In the genomic region with DNA sequence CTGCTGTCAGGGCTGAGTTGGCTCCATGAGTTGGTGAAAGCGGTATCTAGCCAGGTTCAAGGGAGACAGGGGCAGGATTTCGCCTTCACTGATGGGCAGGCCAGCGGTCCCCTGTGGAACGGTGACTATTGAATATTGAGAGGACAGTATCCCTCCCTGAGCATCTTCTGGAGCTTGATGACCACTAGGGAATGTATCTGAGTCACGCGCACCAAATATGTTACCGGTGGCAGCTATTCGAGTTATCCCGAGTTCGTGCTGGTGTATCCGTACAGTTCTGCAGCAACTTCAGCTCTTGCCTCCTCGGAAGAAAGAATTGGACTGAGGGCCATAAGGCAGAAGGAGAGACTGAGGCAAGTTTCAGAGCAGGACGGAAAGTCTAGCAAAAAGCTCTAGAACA, we compare ENCODE assay signal across 31 cellular contexts.
"Had no signal": no experiment of that assay in that cellular context is flagged by ENCODE, and none has a peak within 500 bp of the region (broad histone marks: within the 10 kb centered on the region; RNA-seq: fewer than 3 reads in every experiment).

No MANE protein-coding gene starts in this region.

- FAIRE-seq: TTC549 had no signal

- H3K27me3 ChIP-seq: ascending aorta, cardiac muscle cell, SJCRH30 had no signal

- DNase-seq: activated CD4-positive, alpha-beta memory T cell treated with anti-CD3 and anti-CD28 coated beads for 36 hours; activated CD4-positive, alpha-beta T cell treated with anti-CD3 and anti-CD28 coated beads for 36 hours; activated CD4-positive, alpha-beta T cell treated with anti-CD3 and anti-CD28 coated beads, Interleukin-2, amount 50 U/mL, for 1 hour; activated gamma-delta T cell; activated naive CD4-positive, alpha-beta T cell treated with Interleukin-2 at 50 U/mL for 16 hours; activated naive CD8-positive, alpha-beta T cell treated with anti-CD3 and anti-CD28 coated beads, Interleukin-2, amount 10 ng/mL, durations not matched to agents 7 days and 5 days; activated T-cell treated with anti-CD3 and anti-CD28 coated beads, Interleukin-2, amount 50 U/mL, for 1 hour; activated T-cell treated with anti-CD3 and anti-CD28 coated beads, Interleukin-2, amount 50 U/mL, for 72 hours; amygdala; Karpas-422; NCI-H1105 treated with DMSO at 0.1 percent for 48 hours; NCI-H1436; NCI-H1694; NCI-H1930; NCI-H2081 treated with DMSO at 0.1 percent for 48 hours; NCI-H345; NCI-H524 treated with DMSO at 0.1 percent for 48 hours; SHP77; SJCRH30 had no signal

- H3K9me3 Mint-ChIP-seq: activated CD4-positive, alpha-beta memory T cell treated with anti-CD3 and anti-CD28 coated beads for 36 hours; activated naive CD4-positive, alpha-beta T cell treated with anti-CD3 and anti-CD28 coated beads, Interleukin-2, amount 50 U/mL, for 24 hours; activated naive CD8-positive, alpha-beta T cell treated with anti-CD3 and anti-CD28 coated beads, Interleukin-2, amount 10 ng/mL, durations not matched to agents 7 days and 5 days; activated T-cell treated with anti-CD3 and anti-CD28 coated beads, Interleukin-2, amount 50 U/mL, for 72 hours; activated T-helper 17 cell treated with anti-CD3 and anti-CD28 coated beads, Interleukin-2, amount 50 U/mL, for 72 hours; central memory CD8-positive, alpha-beta T cell; T-helper 1 cell treated with Interleukin-12 subunit alpha and Interleukin-12 subunit beta and Interleukin-4 antibody, amounts not matched to agents 30 μg/mL and 1 μg/mL, for 36 hours; T-helper 2 cell treated with Interferon-gamma antibody and Interleukin-4, amounts not matched to agents 5 μg/mL and 100 μg/mL, for 36 hours; WTC11 had no signal

- H3K4me3 ChIP-seq: ascending aorta, cardiac muscle cell, SJCRH30, SK-N-MC had no signal

- H3K27ac ChIP-seq: ascending aorta, cardiac muscle cell, SK-N-MC had no signal

- H3K4me3 Mint-ChIP-seq: activated CD4-positive, alpha-beta memory T cell treated with anti-CD3 and anti-CD28 coated beads for 36 hours; activated CD4-positive, alpha-beta T cell treated with anti-CD3 and anti-CD28 coated beads for 36 hours; activated naive CD4-positive, alpha-beta T cell treated with anti-CD3 and anti-CD28 coated beads, Interleukin-2, amount 50 U/mL, for 24 hours; activated naive CD8-positive, alpha-beta T cell treated with anti-CD3 and anti-CD28 coated beads, Interleukin-2, amount 10 ng/mL, durations not matched to agents 7 days and 5 days; activated T-cell treated with anti-CD3 and anti-CD28 coated beads, Interleukin-2, amount 50 U/mL, for 72 hours; activated T-helper 17 cell treated with anti-CD3 and anti-CD28 coated beads, Interleukin-2, amount 50 U/mL, for 72 hours; central memory CD8-positive, alpha-beta T cell; T-helper 1 cell treated with Interleukin-12 subunit alpha and Interleukin-12 subunit beta and Interleukin-4 antibody, amounts not matched to agents 30 μg/mL and 1 μg/mL, for 36 hours; T-helper 2 cell treated with Interferon-gamma antibody and Interleukin-4, amounts not matched to agents 5 μg/mL and 100 μg/mL, for 36 hours; WTC11 had no signal

- H3K4me1 Mint-ChIP-seq: WTC11 had no signal

- H3K27me3 Mint-ChIP-seq: activated CD4-positive, alpha-beta memory T cell treated with anti-CD3 and anti-CD28 coated beads for 36 hours; activated CD4-positive, alpha-beta T cell treated with anti-CD3 and anti-CD28 coated beads for 36 hours; activated naive CD4-positive, alpha-beta T cell treated with anti-CD3 and anti-CD28 coated beads, Interleukin-2, amount 50 U/mL, for 24 hours; activated naive CD8-positive, alpha-beta T cell treated with anti-CD3 and anti-CD28 coated beads, Interleukin-2, amount 10 ng/mL, durations not matched to agents 7 days and 5 days; activated T-helper 17 cell treated with anti-CD3 and anti-CD28 coated beads, Interleukin-2, amount 50 U/mL, for 72 hours; central memory CD8-positive, alpha-beta T cell had no signal

- H3K9me3 ChIP-seq: ascending aorta, SJCRH30 had no signal

- ATAC-seq: activated CD4-positive, alpha-beta T cell treated with anti-CD3 and anti-CD28 coated beads for 36 hours; activated CD4-positive, CD25-positive, alpha-beta regulatory T cell treated with anti-CD3 and anti-CD28 coated beads, Interleukin-2, amount 50 U/mL, for 24 hours; activated T-cell treated with anti-CD3 and anti-CD28 coated beads, Interleukin-2, amount 50 U/mL, for 72 hours; activated T-helper 17 cell treated with anti-CD3 and anti-CD28 coated beads, Interleukin-2, amount 50 U/mL, for 72 hours; Panc1; WTC11 had no signal

- H3K27ac Mint-ChIP-seq: activated CD4-positive, alpha-beta memory T cell treated with anti-CD3 and anti-CD28 coated beads for 36 hours; activated CD4-positive, alpha-beta T cell treated with anti-CD3 and anti-CD28 coated beads for 36 hours; activated naive CD4-positive, alpha-beta T cell treated with anti-CD3 and anti-CD28 coated beads, Interleukin-2, amount 50 U/mL, for 24 hours; activated naive CD8-positive, alpha-beta T cell treated with anti-CD3 and anti-CD28 coated beads, Interleukin-2, amount 10 ng/mL, durations not matched to agents 7 days and 5 days; activated T-cell treated with anti-CD3 and anti-CD28 coated beads, Interleukin-2, amount 50 U/mL, for 72 hours; activated T-helper 17 cell treated with anti-CD3 and anti-CD28 coated beads, Interleukin-2, amount 50 U/mL, for 72 hours; T-helper 1 cell treated with Interleukin-12 subunit alpha and Interleukin-12 subunit beta and Interleukin-4 antibody, amounts not matched to agents 30 μg/mL and 1 μg/mL, for 36 hours; T-helper 2 cell treated with Interferon-gamma antibody and Interleukin-4, amounts not matched to agents 5 μg/mL and 100 μg/mL, for 36 hours; WTC11 had no signal
